In genomic region chr2:231241755-231242507, GRCh38 we compare ENCODE assay signal across 10 cellular contexts. TPM values are rescaled to one million over a fixed set of nuclear protein-coding genes. Genes with fewer than 3 reads are reported as not detected.
DNase-seq lines count a peak whose midpoint lies in the region; ATAC-seq, FAIRE-seq and TF ChIP-seq lines count a peak whose summit lies in the region.
"Had no signal": no experiment of that assay in that cellular context is flagged by ENCODE, and none has a peak within 500 bp of the region (broad histone marks: within the 10 kb centered on the region; RNA-seq: fewer than 3 reads in every experiment).

No MANE protein-coding gene starts in this region.

- H2BK12ac ChIP-seq in mesenchymal stem cell (ENCODE audit: low read length in 2 of 2) = no peak overlapping the region

- intact Hi-C loops in CD8-positive, alpha-beta T cell (cut with DNase I, micrococcal nuclease) = no loop called here

- no peaks in the 10 kb centered on the region for H3K4me1 Mint-ChIP-seq in neural progenitor cell
- no peaks in the 10 kb centered on the region for H3K4me1 Mint-ChIP-seq in CD8-positive, alpha-beta T cell (ENCODE audit: low read depth)

- no peaks in the 10 kb centered on the region for H3F3A ChIP-seq in neural progenitor cell (ENCODE audit: low read depth)

- no peaks in the 10 kb centered on the region for H3K79me2 ChIP-seq in neural progenitor cell (ENCODE audit: low read depth)

- no peak for ATAC-seq in GM21367 (IDR thresholded peaks at IDR 0.05; ENCODE audit: unreplicated experiment)
- ATAC-seq in CD8-positive, alpha-beta T cell = no peak

- H3K27ac ChIP-seq in mesenchymal stem cell (ENCODE audit: low read length, poor library complexity, severe bottlenecking) = no peak overlapping the region
- no peak overlapping the region for H3K27ac ChIP-seq in neural progenitor cell
- H3K27ac ChIP-seq in CD8-positive, alpha-beta T cell (ENCODE audit: low read depth, low read length) = no peak overlapping the region

- no peak overlapping the region for H3K27ac Mint-ChIP-seq in neural progenitor cell
- H3K27ac Mint-ChIP-seq in CD8-positive, alpha-beta T cell = no peak overlapping the region

- no peak overlapping the region for H3K18ac ChIP-seq in mesenchymal stem cell (ENCODE audit: low read depth in 1 of 2, low read length in 2 of 2)

- H2AK5ac ChIP-seq in mesenchymal stem cell (ENCODE audit: low read length, severe bottlenecking) = no peak overlapping the region

- H4K91ac ChIP-seq in mesenchymal stem cell (ENCODE audit: low read length) = no peak overlapping the region

- no peak overlapping the region for H4K8ac ChIP-seq in mesenchymal stem cell (ENCODE audit: low read length)

- H3K4me3 Mint-ChIP-seq in neural progenitor cell = no peak overlapping the region
- H3K4me3 Mint-ChIP-seq in CD8-positive, alpha-beta T cell = no peak overlapping the region

- no peaks in the 10 kb centered on the region for H4K20me1 ChIP-seq in neural progenitor cell (ENCODE audit: low read depth)

- TF ChIP-seq CTCF in AG09319 (IDR thresholded peaks at IDR 0.05; ENCODE audit: low read depth, low read length) (no peak), neural progenitor cell (IDR thresholded peaks at IDR 0.05) (no peak)
- TF ChIP-seq CTCF in CD8-positive, alpha-beta T cell (IDR thresholded peaks at IDR 0.05) = no peak

- FAIRE-seq in endometrium (lab: Jason Lieb, UNC) = peak; percentile 91
- FAIRE-seq: keratinocyte had no signal

- 88% methylated on average over 7 of the region's 7 CpGs for WGBS in mesenchymal stem cell

- no peak overlapping the region for H2BK15ac ChIP-seq in mesenchymal stem cell (ENCODE audit: low read depth, poor library complexity, severe bottlenecking)

- no peak overlapping the region for H2BK120ac ChIP-seq in mesenchymal stem cell (ENCODE audit: low read depth, low read length)

- no peak overlapping the region for H3K23ac ChIP-seq in mesenchymal stem cell (ENCODE audit: low read length in 2 of 2)

- H3K9me3 Mint-ChIP-seq in neural progenitor cell = no peaks in the 10 kb centered on the region
- H3K9me3 Mint-ChIP-seq in CD8-positive, alpha-beta T cell = no peaks in the 10 kb centered on the region

- CTCF ChIA-PET in CD8-positive, alpha-beta T cell (lab: Charles Lee) = no interaction called here

- POLR2A ChIA-PET in CD8-positive, alpha-beta T cell (lab: Charles Lee) = no interaction called here

- no peaks in the 10 kb centered on the region for H3K9me3 ChIP-seq in mesenchymal stem cell (ENCODE audit: control insufficient read depth, low read length)
- no peaks in the 10 kb centered on the region for H3K9me3 ChIP-seq in neural progenitor cell (ENCODE audit: low read depth)
- no peaks in the 10 kb centered on the region for H3K9me3 ChIP-seq in CD8-positive, alpha-beta T cell (ENCODE audit: low read length)

- H3K36me3 ChIP-seq in mesenchymal stem cell (ENCODE audit: control insufficient read depth in 1 of 2, insufficient read depth in 2 of 2, low read depth in 1 of 2, low read length in 2 of 2) (peaks cover 54 to 91% of the 10 kb centered on the region in 2 experiments), neural progenitor cell (no peaks in the 10 kb centered on the region)
- no peaks in the 10 kb centered on the region for H3K36me3 ChIP-seq in CD8-positive, alpha-beta T cell (ENCODE audit: insufficient read depth, low read length)

- H3K36me3 Mint-ChIP-seq in neural progenitor cell = peaks cover 39% of the 10 kb centered on the region
- H3K36me3 Mint-ChIP-seq in CD8-positive, alpha-beta T cell = no peaks in the 10 kb centered on the region

- H3K27me3 ChIP-seq in mesenchymal stem cell (ENCODE audit: control insufficient read depth in 1 of 2, insufficient read depth in 1 of 2, low read length in 2 of 2) (no peaks in the 10 kb centered on the region), neural progenitor cell (no peaks in the 10 kb centered on the region)
- no peaks in the 10 kb centered on the region for H3K27me3 ChIP-seq in CD8-positive, alpha-beta T cell (ENCODE audit: insufficient read depth, low read length)

- H3K4me3 ChIP-seq in mesenchymal stem cell (ENCODE audit: insufficient read depth in 1 of 2, low read depth in 1 of 2, low read length in 2 of 2) (no peak overlapping the region), neural progenitor cell (no peak overlapping the region)
- no peak overlapping the region for H3K4me3 ChIP-seq in CD8-positive, alpha-beta T cell (ENCODE audit: low read depth, low read length)

- no peak overlapping the region for H3K4me2 ChIP-seq in mesenchymal stem cell (ENCODE audit: low read length, poor library complexity, severe bottlenecking)
- H3K4me2 ChIP-seq in neural progenitor cell = no peak overlapping the region

- H3K9ac ChIP-seq in mesenchymal stem cell (ENCODE audit: low read length) (no peak overlapping the region), neural progenitor cell (no peak overlapping the region)

- H3K4ac ChIP-seq in mesenchymal stem cell (ENCODE audit: low read depth in 1 of 2, low read length in 2 of 2) = no peak overlapping the region

- no peak overlapping the region for H2BK5ac ChIP-seq in mesenchymal stem cell (ENCODE audit: low read depth, low read length, poor library complexity, severe bottlenecking)

- peaks cover 4% of the 10 kb centered on the region for H3K27me3 Mint-ChIP-seq in neural progenitor cell (ENCODE audit: insufficient read depth, low read depth)
- H3K27me3 Mint-ChIP-seq in CD8-positive, alpha-beta T cell (ENCODE audit: low read depth) = no peaks in the 10 kb centered on the region

- no peak overlapping the region for H3K14ac ChIP-seq in mesenchymal stem cell (ENCODE audit: low read length in 2 of 2)

- H2AFZ ChIP-seq in mesenchymal stem cell (ENCODE audit: low read depth, low read length) = no peak overlapping the region
- H2AFZ ChIP-seq in neural progenitor cell (replicated peaks) = no peak overlapping the region

- peaks cover 2% of the 10 kb centered on the region for H3K4me1 ChIP-seq in mesenchymal stem cell (ENCODE audit: control insufficient read depth, insufficient read depth, low read depth, low read length)
- H3K4me1 ChIP-seq in neural progenitor cell = no peaks in the 10 kb centered on the region
- H3K4me1 ChIP-seq in CD8-positive, alpha-beta T cell (ENCODE audit: insufficient read depth, low read length) = no peaks in the 10 kb centered on the region

- H3K79me1 ChIP-seq in mesenchymal stem cell (replicated peaks; ENCODE audit: low read length, poor library complexity, severe bottlenecking) = peaks cover 15% of the 10 kb centered on the region

- DNase-seq in AG09319 (ENCODE audit: extremely low read depth, low read depth) = peak; percentile 57
- DNase-seq in NCI-H1694 (lab: John Stamatoyannopoulos, UW) = peak; percentile 37
- peak; percentile 41 for DNase-seq in mesenchymal stem cell
- no peak for DNase-seq in OCI-M2 (lab: John Stamatoyannopoulos, UW; ENCODE audit: unreplicated experiment)
- no peak for DNase-seq in neural progenitor cell (ENCODE audit: low spot score)
- DNase-seq in CD8-positive, alpha-beta T cell = no peak
- DNase-seq: activated T-cell treated with anti-CD3 and anti-CD28 coated beads, Interleukin-2, amount 50 U/mL, for 1 hour had no signal

RNA-seq across cellular contexts. Expression of gene ARMC9, which starts 43.5 kb away (rescaled TPM):
- polyA plus RNA-seq in mesenchymal stem cell (2013, experiment 1 of 2) = 200 TPM
- polyA plus RNA-seq in mesenchymal stem cell (2013, experiment 2 of 2) = 202 TPM
- 42.8 and 45.8 TPM in 2 replicates for total RNA-seq in neural progenitor cell (ENCODE audit: low replicate concordance)
- total RNA-seq in CD8-positive, alpha-beta T cell = 1 to 10 TPM; 1.2 to 1.4 TPM

Comparison
In these comparisons a context has a peak if more than half of its experiments do, and no peak if none do; other contexts are left out.
1. DNase-seq: peak in AG09319 (single experiment), NCI-H1694 (single experiment) and mesenchymal stem cell (single experiment); none in OCI-M2 (single experiment), neural progenitor cell (single experiment) and CD8-positive, alpha-beta T cell (0 of 7).
2. RNA of gene ARMC9, which starts 43.5 kb away (total RNA-seq): 42.8 to 45.8 TPM in neural progenitor cell; 1.2 to 1.4 TPM in CD8-positive, alpha-beta T cell; every median in the first group is over 10 times any median in the second.